In the genomic region with DNA sequence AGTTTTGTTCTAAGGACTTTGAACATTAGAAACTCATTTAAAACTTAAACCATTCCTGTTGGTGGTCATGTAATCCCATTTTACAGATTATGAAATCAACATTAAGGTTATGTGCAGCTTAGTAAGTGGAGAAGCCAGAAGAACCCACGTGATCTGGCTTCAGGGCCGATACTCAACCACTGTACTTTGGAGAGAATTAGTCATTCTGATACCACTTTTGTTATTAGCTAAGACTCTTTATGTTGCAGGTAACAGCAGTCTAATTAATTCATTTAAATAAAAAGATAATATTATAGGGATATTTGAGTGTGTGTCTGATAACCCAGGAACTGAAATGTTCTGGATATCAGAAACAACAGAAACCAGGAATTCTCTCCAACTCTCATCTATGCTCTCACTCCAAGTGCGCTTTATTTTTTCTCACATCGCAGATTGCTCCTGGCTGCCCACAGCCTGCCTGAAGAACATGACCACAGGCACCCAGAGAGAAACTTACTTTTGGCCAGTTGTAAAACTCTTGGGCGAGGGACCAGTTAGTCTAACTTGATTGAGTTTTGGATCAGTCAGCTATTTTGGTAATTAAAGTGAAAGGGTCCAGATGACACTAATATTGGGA, we compare ENCODE assay signal across 10 cellular contexts. TPM values are rescaled to one million over a fixed set of nuclear protein-coding genes. Genes with fewer than 3 reads are reported as not detected.
DNase-seq lines count a peak whose midpoint lies in the region; ATAC-seq, FAIRE-seq and TF ChIP-seq lines count a peak whose summit lies in the region.
"Had no signal": no experiment of that assay in that cellular context is flagged by ENCODE, and none has a peak within 500 bp of the region (broad histone marks: within the 10 kb centered on the region; RNA-seq: fewer than 3 reads in every experiment).

No MANE protein-coding gene starts in this region.

- intact Hi-C loops in PC-9 (cut with micrococcal nuclease; ENCODE audit: unreplicated experiment), result no loop called here
- intact Hi-C loops in stomach (cut with DNase I; ENCODE audit: low total_unique reads), result no loop called here

- CTCF ChIA-PET in PC-9 (lab: Charles Lee), result no interaction called here

- H3K27ac ChIP-seq in PC-9, result peak overlapping the region; percentile 30; the same call in 1 of the 2 replicates
- H3K27ac ChIP-seq in stomach, result no peak overlapping the region

- peak; percentile 83 for ATAC-seq in HG02870 (IDR thresholded peaks at IDR 0.05; ENCODE audit: unreplicated experiment)
- ATAC-seq: Right ventricle myocardium inferior had no signal

- no peak overlapping the region for H3K4me2 ChIP-seq in PC-9

- H3K9me2 ChIP-seq in PC-9 (ENCODE audit: insufficient read depth), result no peaks in the 10 kb centered on the region

- DNase-seq in stimulated activated CD4-positive, alpha-beta T cell treated with anti-CD3 and anti-CD28 coated beads, Interleukin-15, amount 100 ng/mL, for 24 hours, result peak; percentile 13
- no peak for DNase-seq in stimulated activated CD4-positive, alpha-beta T cell treated with anti-CD3 and anti-CD28 coated beads, Interleukin-2, amount 100 ng/mL, for 48 hours
- DNase-seq in PC-9 (no peak), stomach (no peak), occipital lobe (lab: John Stamatoyannopoulos, UW) (no peak), HTR-8/SVneo (ENCODE audit: insufficient read length, low spot score) (no peak)
- DNase-seq in NK-92 treated with Interleukin-12 subunit alpha and Interleukin-12 subunit beta, amount 100 ng/mL, for 24 hours (lab: John Stamatoyannopoulos, UW), result no peak
- DNase-seq: C1 segment of cervical spinal cord had no signal

- WGBS in stomach, 5 donors, result 74 to 87% (median 84%) methylated on average over 5 of the region's 5 CpGs

- peaks cover 97% of the 10 kb centered on the region for H3K79me2 ChIP-seq in PC-9 (ENCODE audit: low read depth)

- POLR2A ChIA-PET in PC-9 (lab: Charles Lee; ENCODE audit: unreplicated experiment), result no interaction called here

- TF ChIP-seq CTCF in PC-9 (conservative IDR thresholded peaks at IDR 0.05) (no peak), stomach (IDR thresholded peaks at IDR 0.05) (no peak)

- peaks cover 92% of the 10 kb centered on the region for H4K20me1 ChIP-seq in PC-9 (ENCODE audit: insufficient read depth)

- H3K4me1 ChIP-seq in PC-9 (replicated peaks; ENCODE audit: insufficient read depth), result no peaks in the 10 kb centered on the region
- H3K4me1 ChIP-seq in stomach, result peaks cover 0 to 62% (median 29%) of the 10 kb centered on the region in 4 donors

- no peak for TF ChIP-seq POLR2A in stomach (IDR thresholded peaks at IDR 0.05)

- TF ChIP-seq EP300 in stomach (IDR thresholded peaks at IDR 0.05), result no peak

- FAIRE-seq in HTR-8/SVneo (lab: Jason Lieb, UNC), result no peak

- H3K9me3 ChIP-seq in PC-9 (ENCODE audit: insufficient read depth, low read depth) (no peaks in the 10 kb centered on the region), stomach (no peaks in the 10 kb centered on the region)

- H2AFZ ChIP-seq in PC-9, result no peak overlapping the region

- H3K27me3 ChIP-seq in PC-9 (ENCODE audit: insufficient read depth, low read depth) (no peaks in the 10 kb centered on the region), stomach (no peaks in the 10 kb centered on the region)

- H3K36me3 ChIP-seq in PC-9 (ENCODE audit: low read depth) (0 out of 2 replicates have a peak, but pooled peaks cover 8% of the 10 kb centered on the region), stomach (no peaks in the 10 kb centered on the region)

- H3F3A ChIP-seq in PC-9 (ENCODE audit: insufficient read depth, low read depth), result peaks cover 24% of the 10 kb centered on the region

- BruUV-seq in PC-9 (replicated peaks; lab: Mats Ljungman, UMichigan), result no TSS peak

- H3K4me3 ChIP-seq in PC-9 (no peak overlapping the region), stomach (no peak overlapping the region)

RNA-seq across cellular contexts. Expression of a gene that starts 25.2 kb away (rescaled TPM):
- 65.6 and 102 TPM in 2 replicates for total RNA-seq in PC-9 (2021)
- 100 to 1,000 TPM in 2 of 5 donors, 10 to 100 TPM in 2, 1 to 10 TPM in 1; 3.2 to 226 (median 76.4) TPM for total RNA-seq in stomach
- polyA plus RNA-seq in stomach, result 100 to 1,000 TPM in 1 of 3 donors, 10 to 100 TPM in 2; 73.9 to 105 (median 79.7) TPM
- total RNA-seq in occipital lobe, result 107 TPM
